12 cellular contexts compared by ENCODE assay signal in genomic region chr13:47932953-47933687, GRCh38.
A peak's percentile ranks its signal among the peaks of the same experiment; 100 is the strongest.
DNase-seq lines count a peak whose midpoint lies in the region; ATAC-seq, FAIRE-seq and TF ChIP-seq lines count a peak whose summit lies in the region.
"Had no signal": no experiment of that assay in that cellular context is flagged by ENCODE, and none has a peak within 500 bp of the region (broad histone marks: within the 10 kb centered on the region; RNA-seq: fewer than 3 reads in every experiment).

No MANE protein-coding gene starts in this region.

- no peak overlapping the region for H2AFZ ChIP-seq in DND-41 (ENCODE audit: low read depth, low read length)
- no peak overlapping the region for H2AFZ ChIP-seq in keratinocyte (ENCODE audit: control insufficient read depth, low read length)

- ATAC-seq in DND-41 (ENCODE audit: insufficient read depth, low read depth) (peak; percentile 6; the same call in 1 of the 3 replicates), GM18907 (IDR thresholded peaks at IDR 0.05; ENCODE audit: unreplicated experiment) (no peak), HG03045 (IDR thresholded peaks at IDR 0.05; ENCODE audit: unreplicated experiment) (no peak), GM21717 (IDR thresholded peaks at IDR 0.05; ENCODE audit: unreplicated experiment) (no peak)
- ATAC-seq: sciatic nerve had no signal

- H3K4me1 ChIP-seq in DND-41 (ENCODE audit: insufficient read depth, low read length), result peaks cover 18% of the 10 kb centered on the region
- H3K4me1 ChIP-seq in HUES48 (ENCODE audit: control insufficient read depth, insufficient read depth, low read length), result peaks cover 28% of the 10 kb centered on the region
- H3K4me1 ChIP-seq in keratinocyte (ENCODE audit: control insufficient read depth, extremely low read depth, insufficient read depth, low read length), result no peaks in the 10 kb centered on the region

- H3K4me2 ChIP-seq in DND-41 (ENCODE audit: insufficient read depth, low read length) (no peak overlapping the region), keratinocyte (ENCODE audit: control insufficient read depth, extremely low read depth, insufficient read depth, low read depth, low read length) (no peak overlapping the region)

- H3K27ac ChIP-seq in DND-41 (ENCODE audit: low read length) (no peak overlapping the region), HUES48 (ENCODE audit: low read depth, low read length) (peak overlapping the region; percentile 66), keratinocyte (ENCODE audit: control insufficient read depth, insufficient read depth, low read length) (no peak overlapping the region)
- H3K27ac ChIP-seq: WERI-Rb-1 had no signal

- H3K9me1 ChIP-seq in keratinocyte (ENCODE audit: control insufficient read depth, extremely low read depth, insufficient read depth, low read length), result no peaks in the 10 kb centered on the region

- H3K9ac ChIP-seq in DND-41 (ENCODE audit: low read depth, low read length) (no peak overlapping the region), HUES48 (ENCODE audit: low read depth, low read length) (peak overlapping the region; percentile 50; the same call in 1 of the 2 replicates), keratinocyte (ENCODE audit: control insufficient read depth, extremely low read depth, insufficient read depth, low read length) (no peak overlapping the region)

- peak; percentile 5 for FAIRE-seq in keratinocyte (lab: Jason Lieb, UNC)

- H4K20me1 ChIP-seq in DND-41 (ENCODE audit: insufficient read depth, low read length), result no peaks in the 10 kb centered on the region
- no peaks in the 10 kb centered on the region for H4K20me1 ChIP-seq in keratinocyte (ENCODE audit: control insufficient read depth, extremely low read depth, insufficient read depth, low read length)

- dilution Hi-C loops in keratinocyte (cut with MboI; ENCODE audit: extremely low pct_ligation_motif_present, low sequenced_read_pairs), result no loop called here

- H3K36me3 ChIP-seq in DND-41 (ENCODE audit: insufficient read depth, low read length) (peaks cover 7% of the 10 kb centered on the region; the same call in 1 of the 2 replicates), HUES48 (ENCODE audit: control insufficient read depth, insufficient read depth, low read length) (peaks cover 7% of the 10 kb centered on the region; the same call in 1 of the 2 replicates), keratinocyte (ENCODE audit: control insufficient read depth in 2 of 2, extremely low read depth in 1 of 2, insufficient read depth in 2 of 2, low read length in 2 of 2) (peaks cover 0 to under 1% of the 10 kb centered on the region in 2 experiments)
- H3K36me3 ChIP-seq: WERI-Rb-1 had no signal

- DNase-seq in DND-41 (no peak), NCI-H748 treated with DMSO at 0.1 percent for 48 hours (lab: John Stamatoyannopoulos, UW) (peak; percentile 58), keratinocyte (ENCODE audit: low read depth, low spot score) (no peak), NCI-H1694 (lab: John Stamatoyannopoulos, UW) (no peak)
- DNase-seq: CD4-positive, alpha-beta memory T cell; NCI-H226; WERI-Rb-1 had no signal

- no peak for TF ChIP-seq CTCF in DND-41 (IDR thresholded peaks at IDR 0.05; ENCODE audit: borderline replicate concordance, extremely low read depth, low read length, poor library complexity, severe bottlenecking)
- TF ChIP-seq CTCF in keratinocyte (optimal IDR thresholded peaks at IDR 0.05 in 1 of 3, IDR thresholded peaks at IDR 0.05 in 1 of 3, conservative IDR thresholded peaks at IDR 0.05 in 1 of 3; ENCODE audit: extremely low read depth in 1 of 3, insufficient read depth in 2 of 3, low read length in 3 of 3), result no peak

- no peaks in the 10 kb centered on the region for H3K79me2 ChIP-seq in DND-41 (ENCODE audit: insufficient read depth, low read length)
- no peaks in the 10 kb centered on the region for H3K79me2 ChIP-seq in keratinocyte (ENCODE audit: control insufficient read depth, insufficient read depth, low read length)

- H3K27me3 ChIP-seq in DND-41 (ENCODE audit: insufficient read depth, low read length, poor library complexity) (no peaks in the 10 kb centered on the region), HUES48 (ENCODE audit: control insufficient read depth, insufficient read depth, low read length) (no peaks in the 10 kb centered on the region), keratinocyte (ENCODE audit: control insufficient read depth, extremely low read depth, insufficient read depth, low read length) (no peaks in the 10 kb centered on the region)

- H3K9me3 ChIP-seq in DND-41 (ENCODE audit: insufficient read depth, low read length, severe bottlenecking) (no peaks in the 10 kb centered on the region), HUES48 (ENCODE audit: control insufficient read depth, insufficient read depth, low read length) (peaks cover 7% of the 10 kb centered on the region; the same call in 1 of the 2 replicates), keratinocyte (ENCODE audit: control insufficient read depth, low read depth, low read length) (no peaks in the 10 kb centered on the region)

- H3K4me3 ChIP-seq in DND-41 (ENCODE audit: low read depth in 1 of 2, low read length in 2 of 2) (no peak overlapping the region), HUES48 (ENCODE audit: low read depth, low read length) (no peak overlapping the region), keratinocyte (ENCODE audit: control insufficient read depth in 2 of 3, extremely low read depth in 1 of 3, insufficient read depth in 2 of 3, low read depth in 1 of 3, low read length in 3 of 3) (no peak overlapping the region)
